ENCODE assay signal across 1 cellular context in the genomic region with DNA sequence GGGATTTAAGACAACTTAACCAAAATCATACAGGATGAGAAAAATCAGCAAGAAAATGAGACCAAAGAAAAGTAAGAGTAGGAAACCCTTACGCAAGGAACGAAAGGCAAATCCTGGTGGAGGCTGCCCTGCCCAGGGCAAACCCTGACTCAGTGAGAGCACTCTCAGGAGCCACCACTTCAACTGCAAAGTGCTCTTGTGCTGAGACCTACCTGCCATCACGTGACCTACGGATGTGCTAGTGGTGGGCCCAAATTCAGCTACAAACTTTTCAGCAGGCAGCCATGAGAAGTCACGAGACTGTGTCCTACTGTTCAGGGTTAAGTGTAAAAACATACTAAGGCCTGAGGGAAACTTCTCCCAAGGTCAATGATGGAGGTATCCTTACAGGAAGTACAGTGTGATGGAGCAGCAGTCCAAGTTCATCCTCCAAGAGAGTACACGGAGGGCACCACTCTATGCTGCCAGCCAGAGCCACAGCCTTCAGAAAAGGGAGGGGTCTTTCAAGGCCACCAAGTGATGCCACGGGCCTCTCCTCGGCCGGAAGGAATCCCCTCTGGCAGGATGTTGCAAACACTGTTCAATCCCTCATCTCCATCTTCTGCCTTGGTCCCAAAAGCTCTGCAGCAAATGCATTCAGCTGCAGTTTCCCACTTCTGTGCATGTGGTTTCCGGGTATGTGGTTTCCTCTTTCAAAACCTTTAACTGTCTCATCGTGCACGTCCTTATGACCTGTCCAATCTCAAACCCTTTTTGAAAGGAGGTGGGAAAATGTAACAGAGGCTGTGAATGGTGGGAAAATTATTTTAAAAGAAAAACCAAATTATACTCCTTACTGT.
TF ChIP-seq lines count a peak whose summit lies in the region.

No MANE protein-coding gene starts in this region.

TF ChIP-seq in GM12878, 131 proteins besides CTCF, POLR2A, EP300 and RAD21 (continued from another document):
- TF ChIP-seq, protein P1, sequence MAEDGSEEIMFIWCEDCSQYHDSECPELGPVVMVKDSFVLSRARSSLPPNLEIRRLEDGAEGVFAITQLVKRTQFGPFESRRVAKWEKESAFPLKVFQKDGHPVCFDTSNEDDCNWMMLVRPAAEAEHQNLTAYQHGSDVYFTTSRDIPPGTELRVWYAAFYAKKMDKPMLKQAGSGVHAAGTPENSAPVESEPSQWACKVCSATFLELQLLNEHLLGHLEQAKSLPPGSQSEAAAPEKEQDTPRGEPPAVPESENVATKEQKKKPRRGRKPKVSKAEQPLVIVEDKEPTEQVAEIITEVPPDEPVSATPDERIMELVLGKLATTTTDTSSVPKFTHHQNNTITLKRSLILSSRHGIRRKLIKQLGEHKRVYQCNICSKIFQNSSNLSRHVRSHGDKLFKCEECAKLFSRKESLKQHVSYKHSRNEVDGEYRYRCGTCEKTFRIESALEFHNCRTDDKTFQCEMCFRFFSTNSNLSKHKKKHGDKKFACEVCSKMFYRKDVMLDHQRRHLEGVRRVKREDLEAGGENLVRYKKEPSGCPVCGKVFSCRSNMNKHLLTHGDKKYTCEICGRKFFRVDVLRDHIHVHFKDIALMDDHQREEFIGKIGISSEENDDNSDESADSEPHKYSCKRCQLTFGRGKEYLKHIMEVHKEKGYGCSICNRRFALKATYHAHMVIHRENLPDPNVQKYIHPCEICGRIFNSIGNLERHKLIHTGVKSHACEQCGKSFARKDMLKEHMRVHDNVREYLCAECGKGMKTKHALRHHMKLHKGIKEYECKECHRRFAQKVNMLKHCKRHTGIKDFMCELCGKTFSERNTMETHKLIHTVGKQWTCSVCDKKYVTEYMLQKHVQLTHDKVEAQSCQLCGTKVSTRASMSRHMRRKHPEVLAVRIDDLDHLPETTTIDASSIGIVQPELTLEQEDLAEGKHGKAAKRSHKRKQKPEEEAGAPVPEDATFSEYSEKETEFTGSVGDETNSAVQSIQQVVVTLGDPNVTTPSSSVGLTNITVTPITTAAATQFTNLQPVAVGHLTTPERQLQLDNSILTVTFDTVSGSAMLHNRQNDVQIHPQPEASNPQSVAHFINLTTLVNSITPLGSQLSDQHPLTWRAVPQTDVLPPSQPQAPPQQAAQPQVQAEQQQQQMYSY (CRISPR knock-in tag; IDR thresholded peaks at IDR 0.05): no peak
- 0 out of 2 replicates have a peak, but pooled peaks have one; percentile 46 for TF ChIP-seq BCL11A (IDR thresholded peaks at IDR 0.05; ENCODE audit: low read depth, low read length)
- TF ChIP-seq CHD4 (IDR thresholded peaks at IDR 0.05): no peak
- TF ChIP-seq POU2F2 (IDR thresholded peaks at IDR 0.05; ENCODE audit: borderline replicate concordance, low read depth, low read length): peak; percentile 57; the same call in 1 of the 3 replicates
- TF ChIP-seq, protein P2, sequence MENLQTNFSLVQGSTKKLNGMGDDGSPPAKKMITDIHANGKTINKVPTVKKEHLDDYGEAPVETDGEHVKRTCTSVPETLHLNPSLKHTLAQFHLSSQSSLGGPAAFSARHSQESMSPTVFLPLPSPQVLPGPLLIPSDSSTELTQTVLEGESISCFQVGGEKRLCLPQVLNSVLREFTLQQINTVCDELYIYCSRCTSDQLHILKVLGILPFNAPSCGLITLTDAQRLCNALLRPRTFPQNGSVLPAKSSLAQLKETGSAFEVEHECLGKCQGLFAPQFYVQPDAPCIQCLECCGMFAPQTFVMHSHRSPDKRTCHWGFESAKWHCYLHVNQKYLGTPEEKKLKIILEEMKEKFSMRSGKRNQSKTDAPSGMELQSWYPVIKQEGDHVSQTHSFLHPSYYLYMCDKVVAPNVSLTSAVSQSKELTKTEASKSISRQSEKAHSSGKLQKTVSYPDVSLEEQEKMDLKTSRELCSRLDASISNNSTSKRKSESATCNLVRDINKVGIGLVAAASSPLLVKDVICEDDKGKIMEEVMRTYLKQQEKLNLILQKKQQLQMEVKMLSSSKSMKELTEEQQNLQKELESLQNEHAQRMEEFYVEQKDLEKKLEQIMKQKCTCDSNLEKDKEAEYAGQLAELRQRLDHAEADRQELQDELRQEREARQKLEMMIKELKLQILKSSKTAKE (IDR thresholded peaks at IDR 0.05; ENCODE audit: low read depth, poor library complexity, severe bottlenecking): no peak
- 0 out of 2 replicates have a peak, but pooled peaks have one; percentile 33 for TF ChIP-seq GATAD2B (conservative IDR thresholded peaks at IDR 0.05; ENCODE audit: low read depth)
- TF ChIP-seq YBX1 (IDR thresholded peaks at IDR 0.05): no peak
- peak; percentile 83; the same call in 1 of the 2 replicates for TF ChIP-seq CBFB (IDR thresholded peaks at IDR 0.05; ENCODE audit: low read depth)
- no peak for TF ChIP-seq NR2C1 (IDR thresholded peaks at IDR 0.05)
- TF ChIP-seq YY1 (IDR thresholded peaks at IDR 0.05; ENCODE audit: low read depth, low read length): 0 out of 2 replicates have a peak, but pooled peaks have one; percentile 5
- TF ChIP-seq, protein P3, sequence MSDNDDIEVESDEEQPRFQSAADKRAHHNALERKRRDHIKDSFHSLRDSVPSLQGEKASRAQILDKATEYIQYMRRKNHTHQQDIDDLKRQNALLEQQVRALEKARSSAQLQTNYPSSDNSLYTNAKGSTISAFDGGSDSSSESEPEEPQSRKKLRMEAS (IDR thresholded peaks at IDR 0.05; ENCODE audit: low read depth, low read length): no peak; the same call in 1 of the 2 replicates
- TF ChIP-seq, protein P4, sequence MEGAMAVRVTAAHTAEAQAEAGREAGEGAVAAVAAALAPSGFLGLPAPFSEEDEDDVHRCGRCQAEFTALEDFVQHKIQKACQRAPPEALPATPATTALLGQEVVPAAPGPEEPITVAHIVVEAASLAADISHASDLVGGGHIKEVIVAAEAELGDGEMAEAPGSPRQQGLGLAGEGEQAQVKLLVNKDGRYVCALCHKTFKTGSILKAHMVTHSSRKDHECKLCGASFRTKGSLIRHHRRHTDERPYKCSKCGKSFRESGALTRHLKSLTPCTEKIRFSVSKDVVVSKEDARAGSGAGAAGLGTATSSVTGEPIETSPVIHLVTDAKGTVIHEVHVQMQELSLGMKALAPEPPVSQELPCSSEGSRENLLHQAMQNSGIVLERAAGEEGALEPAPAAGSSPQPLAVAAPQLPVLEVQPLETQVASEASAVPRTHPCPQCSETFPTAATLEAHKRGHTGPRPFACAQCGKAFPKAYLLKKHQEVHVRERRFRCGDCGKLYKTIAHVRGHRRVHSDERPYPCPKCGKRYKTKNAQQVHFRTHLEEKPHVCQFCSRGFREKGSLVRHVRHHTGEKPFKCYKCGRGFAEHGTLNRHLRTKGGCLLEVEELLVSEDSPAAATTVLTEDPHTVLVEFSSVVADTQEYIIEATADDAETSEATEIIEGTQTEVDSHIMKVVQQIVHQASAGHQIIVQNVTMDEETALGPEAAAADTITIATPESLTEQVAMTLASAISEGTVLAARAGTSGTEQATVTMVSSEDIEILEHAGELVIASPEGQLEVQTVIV (IDR thresholded peaks at IDR 0.05; ENCODE audit: borderline replicate concordance, partially characterized antibody): no peak
- peak; percentile 13; the same call in 1 of the 2 replicates for TF ChIP-seq NFYA (IDR thresholded peaks at IDR 0.05; ENCODE audit: borderline replicate concordance, low read depth, low read length)
- TF ChIP-seq RAD51 (IDR thresholded peaks at IDR 0.05): peak; percentile 94
- TF ChIP-seq CREM (IDR thresholded peaks at IDR 0.05; ENCODE audit: low read depth): peak; percentile 47; the same call in 1 of the 2 replicates
- TF ChIP-seq JUNB (IDR thresholded peaks at IDR 0.05): no peak
- TF ChIP-seq, protein P5, sequence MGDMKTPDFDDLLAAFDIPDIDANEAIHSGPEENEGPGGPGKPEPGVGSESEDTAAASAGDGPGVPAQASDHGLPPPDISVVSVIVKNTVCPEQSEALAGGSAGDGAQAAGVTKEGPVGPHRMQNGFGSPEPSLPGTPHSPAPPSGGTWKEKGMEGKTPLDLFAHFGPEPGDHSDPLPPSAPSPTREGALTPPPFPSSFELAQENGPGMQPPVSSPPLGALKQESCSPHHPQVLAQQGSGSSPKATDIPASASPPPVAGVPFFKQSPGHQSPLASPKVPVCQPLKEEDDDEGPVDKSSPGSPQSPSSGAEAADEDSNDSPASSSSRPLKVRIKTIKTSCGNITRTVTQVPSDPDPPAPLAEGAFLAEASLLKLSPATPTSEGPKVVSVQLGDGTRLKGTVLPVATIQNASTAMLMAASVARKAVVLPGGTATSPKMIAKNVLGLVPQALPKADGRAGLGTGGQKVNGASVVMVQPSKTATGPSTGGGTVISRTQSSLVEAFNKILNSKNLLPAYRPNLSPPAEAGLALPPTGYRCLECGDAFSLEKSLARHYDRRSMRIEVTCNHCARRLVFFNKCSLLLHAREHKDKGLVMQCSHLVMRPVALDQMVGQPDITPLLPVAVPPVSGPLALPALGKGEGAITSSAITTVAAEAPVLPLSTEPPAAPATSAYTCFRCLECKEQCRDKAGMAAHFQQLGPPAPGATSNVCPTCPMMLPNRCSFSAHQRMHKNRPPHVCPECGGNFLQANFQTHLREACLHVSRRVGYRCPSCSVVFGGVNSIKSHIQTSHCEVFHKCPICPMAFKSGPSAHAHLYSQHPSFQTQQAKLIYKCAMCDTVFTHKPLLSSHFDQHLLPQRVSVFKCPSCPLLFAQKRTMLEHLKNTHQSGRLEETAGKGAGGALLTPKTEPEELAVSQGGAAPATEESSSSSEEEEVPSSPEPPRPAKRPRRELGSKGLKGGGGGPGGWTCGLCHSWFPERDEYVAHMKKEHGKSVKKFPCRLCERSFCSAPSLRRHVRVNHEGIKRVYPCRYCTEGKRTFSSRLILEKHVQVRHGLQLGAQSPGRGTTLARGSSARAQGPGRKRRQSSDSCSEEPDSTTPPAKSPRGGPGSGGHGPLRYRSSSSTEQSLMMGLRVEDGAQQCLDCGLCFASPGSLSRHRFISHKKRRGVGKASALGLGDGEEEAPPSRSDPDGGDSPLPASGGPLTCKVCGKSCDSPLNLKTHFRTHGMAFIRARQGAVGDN (IDR thresholded peaks at IDR 0.05): peak; percentile 64
- peak; percentile 80 to 88 for TF ChIP-seq BHLHE40 (IDR thresholded peaks at IDR 0.05; ENCODE audit: borderline replicate concordance in 1 of 2, low read depth in 2 of 2, low read length in 1 of 2)
- TF ChIP-seq RB1 (IDR thresholded peaks at IDR 0.05; ENCODE audit: borderline replicate concordance): no peak
